Comparison of ENCODE assay signal across 8 cellular contexts in the genomic region with DNA sequence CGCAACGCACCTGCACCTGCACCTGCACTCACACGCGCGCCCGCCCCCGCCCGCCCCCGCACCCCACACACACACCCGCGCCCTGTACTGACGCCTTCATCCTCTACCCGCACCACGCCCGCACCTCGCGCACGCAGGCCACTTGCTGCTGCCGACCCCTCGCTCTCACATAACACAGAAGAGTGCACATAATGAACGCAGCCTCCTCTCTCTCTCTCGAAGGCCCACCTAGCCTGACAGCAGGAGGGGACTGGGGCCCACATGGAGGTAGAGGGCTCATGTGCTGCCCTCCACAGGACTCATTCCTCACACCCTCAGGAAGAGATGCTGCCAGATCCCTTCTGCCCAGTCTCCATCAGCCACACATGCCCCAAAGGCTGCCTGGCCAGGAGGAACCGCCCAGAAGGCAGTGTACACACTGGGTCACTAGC. TPM values are rescaled to one million over a fixed set of nuclear protein-coding genes. Genes with fewer than 3 reads are reported as not detected.
DNase-seq lines count a peak whose midpoint lies in the region; ATAC-seq, FAIRE-seq and TF ChIP-seq lines count a peak whose summit lies in the region.

No MANE protein-coding gene starts in this region.

- H3K27ac Mint-ChIP-seq in activated CD4-positive, alpha-beta memory T cell treated with anti-CD3 and anti-CD28 coated beads, Interleukin-2, amount 10 ng/mL, durations not matched to agents 7 days and 5 days = no peak overlapping the region

- POLR2A ChIA-PET in activated CD4-positive, alpha-beta memory T cell treated with anti-CD3 and anti-CD28 coated beads, Interleukin-2, amount 10 ng/mL, durations not matched to agents 7 days and 5 days (lab: Charles Lee) = no interaction called here

- H3K4me3 ChIP-seq in kidney epithelial cell (ENCODE audit: low read depth, low read length) = no peak overlapping the region

- H3K27me3 Mint-ChIP-seq in activated CD4-positive, alpha-beta memory T cell treated with anti-CD3 and anti-CD28 coated beads, Interleukin-2, amount 10 ng/mL, durations not matched to agents 7 days and 5 days = peaks cover 41% of the 10 kb centered on the region

- H3K4me1 Mint-ChIP-seq in activated CD4-positive, alpha-beta memory T cell treated with anti-CD3 and anti-CD28 coated beads, Interleukin-2, amount 10 ng/mL, durations not matched to agents 7 days and 5 days = peaks cover 7% of the 10 kb centered on the region

- DNase-seq in AG08396 (ENCODE audit: low spot score) (peak; percentile 16), HTR-8/SVneo (ENCODE audit: insufficient read length, low spot score) (peak; percentile 53), kidney epithelial cell (ENCODE audit: low read depth) (no peak), UCSD-AML1 (lab: John Stamatoyannopoulos, UW; ENCODE audit: unreplicated experiment) (no peak)
- no peak for DNase-seq in activated CD4-positive, alpha-beta memory T cell treated with anti-CD3 and anti-CD28 coated beads, Interleukin-2, amount 10 ng/mL, durations not matched to agents 7 days and 5 days

- peaks cover 50% of the 10 kb centered on the region for H3K27me3 ChIP-seq in kidney epithelial cell (ENCODE audit: control insufficient read depth, insufficient read depth, low read length)

- CTCF ChIA-PET in activated CD4-positive, alpha-beta memory T cell treated with anti-CD3 and anti-CD28 coated beads, Interleukin-2, amount 10 ng/mL, durations not matched to agents 7 days and 5 days (lab: Charles Lee) = no interaction called here

- no peaks in the 10 kb centered on the region for H3K36me3 ChIP-seq in kidney epithelial cell (ENCODE audit: control insufficient read depth, insufficient read depth, low read length)

- H3K36me3 Mint-ChIP-seq in activated CD4-positive, alpha-beta memory T cell treated with anti-CD3 and anti-CD28 coated beads, Interleukin-2, amount 10 ng/mL, durations not matched to agents 7 days and 5 days (ENCODE audit: low read depth) = no peaks in the 10 kb centered on the region

- H3K9me3 Mint-ChIP-seq in activated CD4-positive, alpha-beta memory T cell treated with anti-CD3 and anti-CD28 coated beads, Interleukin-2, amount 10 ng/mL, durations not matched to agents 7 days and 5 days = no peaks in the 10 kb centered on the region

- ATAC-seq in HG03025 (IDR thresholded peaks at IDR 0.05; ENCODE audit: low FRiP score, unreplicated experiment) (no peak), GM19035 (IDR thresholded peaks at IDR 0.05; ENCODE audit: unreplicated experiment) (no peak), GM21360 (IDR thresholded peaks at IDR 0.05; ENCODE audit: unreplicated experiment) (no peak)

- peak; percentile 11 for TF ChIP-seq CTCF in kidney epithelial cell (IDR thresholded peaks at IDR 0.05; ENCODE audit: insufficient read depth, low read length, poor library complexity, severe bottlenecking)

- H3K4me3 Mint-ChIP-seq in activated CD4-positive, alpha-beta memory T cell treated with anti-CD3 and anti-CD28 coated beads, Interleukin-2, amount 10 ng/mL, durations not matched to agents 7 days and 5 days = peak overlapping the region; percentile 42

- FAIRE-seq in HTR-8/SVneo (lab: Jason Lieb, UNC) = peak; percentile 72

RNA-seq across cellular contexts. Expression of a gene that starts 0.4 kb away (rescaled TPM):
- total RNA-seq in activated CD4-positive, alpha-beta memory T cell treated with anti-CD3 and anti-CD28 coated beads, Interleukin-2, amount 10 ng/mL, durations not matched to agents 7 days and 5 days = under 1 TPM in 1 of 2 experiments, not detected in 1; 0.10 TPM
- total RNA-seq in kidney epithelial cell = 0.68 TPM in 1 of 2 replicates, not detected in the other

Comparison
In these comparisons a context has a peak if more than half of its experiments do, and no peak if none do; other contexts are left out.
1. DNase-seq: peak in AG08396 (single experiment) and HTR-8/SVneo (single experiment); none in activated CD4-positive, alpha-beta memory T cell treated with anti-CD3 and anti-CD28 coated beads, Interleukin-2, amount 10 ng/mL, durations not matched to agents 7 days and 5 days (single experiment), kidney epithelial cell (single experiment) and UCSD-AML1 (single experiment).